ENCODE assay signal across 8 cellular contexts in genomic region chr7:36291387-36292316, GRCh38.
DNase-seq lines count a peak whose midpoint lies in the region; ATAC-seq and TF ChIP-seq lines count a peak whose summit lies in the region.

No MANE protein-coding gene starts in this region.

- DNase-seq in activated T-cell treated with anti-CD3 and anti-CD28 coated beads for 48 hours (ENCODE audit: low read depth) (peak; percentile 62), naive B cell (peak; percentile 57)
- DNase-seq in stimulated activated effector memory CD8-positive, alpha-beta T cell treated with anti-CD3 and anti-CD28 coated beads, Interleukin-12 subunit alpha, Interleukin-12 subunit beta, amount 100 ng/mL, for 72 hours (ENCODE audit: low spot score in 2 of 2): peak; percentile 71 to 81

- H3K27ac Mint-ChIP-seq in naive B cell: peak overlapping the region in 4 of 6 donors; percentile 1 to 55 (median 48)
- peak overlapping the region; percentile 11 for H3K27ac Mint-ChIP-seq in stimulated activated effector memory CD8-positive, alpha-beta T cell treated with anti-CD3 and anti-CD28 coated beads, Interleukin-12 subunit alpha, Interleukin-12 subunit beta, amount 100 ng/mL, for 72 hours

- H3K4me1 ChIP-seq in HUES64 (ENCODE audit: insufficient read depth, low read length) (peaks cover 13% of the 10 kb centered on the region; the same call in 1 of the 2 replicates), OCI-LY3 (ENCODE audit: low read length) (peaks cover 38% of the 10 kb centered on the region)

- H3K79me2 ChIP-seq in OCI-LY3 (ENCODE audit: low read length): no peaks in the 10 kb centered on the region

- TF ChIP-seq CTCF in GM12874 (IDR thresholded peaks at IDR 0.05; ENCODE audit: insufficient read depth, low read depth, low read length) (peak; percentile 94), OCI-LY3 (IDR thresholded peaks at IDR 0.05; ENCODE audit: low read depth, low read length) (peak; percentile 98)

- H3K36me3 ChIP-seq in HUES64 (ENCODE audit: insufficient read depth, low read length) (no peaks in the 10 kb centered on the region), OCI-LY3 (replicated peaks; ENCODE audit: low read depth, low read length) (no peaks in the 10 kb centered on the region)

- peaks cover 13 to 16% (median 13%) of the 10 kb centered on the region in 3 donors for H3K27me3 Mint-ChIP-seq in naive B cell

- ATAC-seq in esophagus mucosa (peak; percentile 89), naive B cell (ENCODE audit: low read depth in 2 of 2) (peak; percentile 43 to 61), GM21526 (IDR thresholded peaks at IDR 0.05; ENCODE audit: low FRiP score, unreplicated experiment) (no peak)
- peak; percentile 62 for ATAC-seq in stimulated activated effector memory CD8-positive, alpha-beta T cell treated with anti-CD3 and anti-CD28 coated beads, Interleukin-12 subunit alpha, Interleukin-12 subunit beta, amount 100 ng/mL, for 72 hours

- no peaks in the 10 kb centered on the region for H3K9me3 ChIP-seq in HUES64 (ENCODE audit: insufficient read depth, low read depth, low read length)
- H3K9me3 ChIP-seq in OCI-LY3 (ENCODE audit: insufficient read depth, low read length): no peaks in the 10 kb centered on the region

- H3K9ac ChIP-seq in HUES64 (ENCODE audit: low read depth, low read length) (no peak overlapping the region), OCI-LY3 (ENCODE audit: low read length) (peak overlapping the region; percentile 22)

- peak overlapping the region; percentile 88 for H3K4me2 ChIP-seq in OCI-LY3 (ENCODE audit: low read length)

- H3K36me3 Mint-ChIP-seq in naive B cell: no peaks in the 10 kb centered on the region
- peaks cover 6% of the 10 kb centered on the region for H3K36me3 Mint-ChIP-seq in stimulated activated effector memory CD8-positive, alpha-beta T cell treated with anti-CD3 and anti-CD28 coated beads, Interleukin-12 subunit alpha, Interleukin-12 subunit beta, amount 100 ng/mL, for 72 hours

- peak overlapping the region in 7 of 8 donors; percentile 6 to 78 (median 68) for H3K4me3 Mint-ChIP-seq in naive B cell
- peak overlapping the region; percentile 46 for H3K4me3 Mint-ChIP-seq in stimulated activated effector memory CD8-positive, alpha-beta T cell treated with anti-CD3 and anti-CD28 coated beads, Interleukin-12 subunit alpha, Interleukin-12 subunit beta, amount 100 ng/mL, for 72 hours

- H3K27me3 ChIP-seq in HUES64 (ENCODE audit: insufficient read depth, low read length) (no peaks in the 10 kb centered on the region), OCI-LY3 (ENCODE audit: low read depth, low read length) (peaks cover 6% of the 10 kb centered on the region; the same call in 1 of the 2 replicates)

- H3K9me3 Mint-ChIP-seq in naive B cell: peaks cover 0 to 2% (median 0%) of the 10 kb centered on the region in 7 donors
- H3K9me3 Mint-ChIP-seq in stimulated activated effector memory CD8-positive, alpha-beta T cell treated with anti-CD3 and anti-CD28 coated beads, Interleukin-12 subunit alpha, Interleukin-12 subunit beta, amount 100 ng/mL, for 72 hours: no peaks in the 10 kb centered on the region

- no peak overlapping the region for H3K4me3 ChIP-seq in HUES64 (ENCODE audit: low read length)
- peak overlapping the region; percentile 70 for H3K4me3 ChIP-seq in OCI-LY3 (ENCODE audit: low read length)

- no peaks in the 10 kb centered on the region for H4K20me1 ChIP-seq in OCI-LY3 (ENCODE audit: insufficient read depth, low read length)

- peak overlapping the region; percentile 20; the same call in 1 of the 2 replicates for H3K27ac ChIP-seq in HUES64 (ENCODE audit: low read depth, low read length)
- no peak overlapping the region for H3K27ac ChIP-seq in OCI-LY3 (ENCODE audit: low read length)

- peaks cover 22 to 29% (median 23%) of the 10 kb centered on the region in 3 donors for H3K4me1 Mint-ChIP-seq in naive B cell
- H3K4me1 Mint-ChIP-seq in stimulated activated effector memory CD8-positive, alpha-beta T cell treated with anti-CD3 and anti-CD28 coated beads, Interleukin-12 subunit alpha, Interleukin-12 subunit beta, amount 100 ng/mL, for 72 hours: peaks cover 34% of the 10 kb centered on the region

- peak overlapping the region; percentile 31; the same call in 1 of the 2 replicates for H2AFZ ChIP-seq in OCI-LY3 (ENCODE audit: low read depth, low read length)

- 37% methylated on average over 17 of the region's 18 CpGs for WGBS in HUES64
